Comparison of ENCODE assay signal across 9 cellular contexts in genomic region chr1:18907021-18907913, GRCh38. TPM values are rescaled to one million over a fixed set of nuclear protein-coding genes. Genes with fewer than 3 reads are reported as not detected.
DNase-seq lines count a peak whose midpoint lies in the region; ATAC-seq and TF ChIP-seq lines count a peak whose summit lies in the region.
"Had no signal": no experiment of that assay in that cellular context is flagged by ENCODE, and none has a peak within 500 bp of the region (broad histone marks: within the 10 kb centered on the region; RNA-seq: fewer than 3 reads in every experiment).

No MANE protein-coding gene starts in this region.

- H3K9me3 Mint-ChIP-seq in activated naive CD8-positive, alpha-beta T cell treated with anti-CD3 and anti-CD28 coated beads for 36 hours: peaks cover 2% of the 10 kb centered on the region
- H3K9me3 Mint-ChIP-seq in progenitor cell of endocrine pancreas (ENCODE audit: low read depth): no peaks in the 10 kb centered on the region

- DNase-seq in Caki2 (ENCODE audit: low read depth) (peak; percentile 56), KBM-7 (peak; percentile 80), SK-N-SH (peak; percentile 72), Right ventricle myocardium inferior (ENCODE audit: missing footprints) (peak; percentile 71), progenitor cell of endocrine pancreas (ENCODE audit: low spot score, unreplicated experiment) (peak; percentile 34), posterior vena cava (ENCODE audit: low spot score) (no peak)
- peak; percentile 33 for DNase-seq in activated naive CD8-positive, alpha-beta T cell treated with anti-CD3 and anti-CD28 coated beads for 36 hours

- intact Hi-C loops in Right ventricle myocardium inferior (cut with DNase I): loop anchor here (5.0 kb wide), 3 partner anchors 50 to 190 kb away; partner anchors contain the start of gene IFFO2
- intact Hi-C loops in posterior vena cava (cut with DNase I): loop anchor here (5.0 to 10.0 kb wide), 2 partner anchors 168 to 185 kb away; no protein-coding TSS in a partner anchor

- no peak overlapping the region for H3K27ac ChIP-seq in SK-N-SH (ENCODE audit: low read depth in 2 of 2, low read length in 1 of 2)

- no peaks in the 10 kb centered on the region for H4K20me1 ChIP-seq in SK-N-SH (ENCODE audit: insufficient read depth)

- POLR2A ChIA-PET in SK-N-SH (lab: Yijun Ruan, JAX): no interaction called here

- H3F3A ChIP-seq in SK-N-SH (replicated peaks; ENCODE audit: insufficient read depth): peaks cover 6% of the 10 kb centered on the region

- H3K4me3 ChIP-seq in SK-N-SH (ENCODE audit: low read depth in 2 of 2, low read length in 1 of 2): peak overlapping the region in 1 of 2 experiments; percentile 57; a peak in 1 of 4 replicates

- in situ Hi-C loops in Caki2 (cut with HindIII; ENCODE audit: low pct_unique_long_range_greater_than_20kb, low sequenced_read_pairs) (no loop called here), KBM-7 (cut with MboI; ENCODE audit: low pct_unique_long_range_greater_than_20kb, low sequenced_read_pairs) (loop anchor here (25.0 kb wide), 1 partner anchor 180 kb away; no protein-coding TSS in a partner anchor)

- no peak overlapping the region for H3K4me3 Mint-ChIP-seq in activated naive CD8-positive, alpha-beta T cell treated with anti-CD3 and anti-CD28 coated beads for 36 hours
- H3K4me3 Mint-ChIP-seq in progenitor cell of endocrine pancreas (ENCODE audit: low read depth): no peak overlapping the region

- H3K4me2 ChIP-seq in SK-N-SH: no peak overlapping the region

- H3K27me3 Mint-ChIP-seq in activated naive CD8-positive, alpha-beta T cell treated with anti-CD3 and anti-CD28 coated beads for 36 hours: no peaks in the 10 kb centered on the region
- no peaks in the 10 kb centered on the region for H3K27me3 Mint-ChIP-seq in progenitor cell of endocrine pancreas

- ATAC-seq in Right ventricle myocardium inferior (peak; percentile 17), GM21423 (IDR thresholded peaks at IDR 0.05; ENCODE audit: unreplicated experiment) (no peak)

- H3K79me2 ChIP-seq in SK-N-SH (ENCODE audit: insufficient read depth): no peaks in the 10 kb centered on the region

- TF ChIP-seq CTCF in SK-N-SH (IDR thresholded peaks at IDR 0.05) (peak; percentile 97), progenitor cell of endocrine pancreas (IDR thresholded peaks at IDR 0.05; ENCODE audit: unreplicated experiment) (peak; percentile 95)

- H3K36me3 ChIP-seq in SK-N-SH (replicated peaks in 1 of 2; ENCODE audit: control insufficient read depth in 1 of 2, insufficient read depth in 2 of 2, low read length in 1 of 2): peaks cover 0 to 2% of the 10 kb centered on the region in 2 experiments

- peaks cover 18% of the 10 kb centered on the region for H3K4me1 Mint-ChIP-seq in activated naive CD8-positive, alpha-beta T cell treated with anti-CD3 and anti-CD28 coated beads for 36 hours
- H3K4me1 Mint-ChIP-seq in progenitor cell of endocrine pancreas (ENCODE audit: low read depth): peaks cover 5% of the 10 kb centered on the region

- no peak overlapping the region for H3K9ac ChIP-seq in SK-N-SH

- H3K36me3 Mint-ChIP-seq in activated naive CD8-positive, alpha-beta T cell treated with anti-CD3 and anti-CD28 coated beads for 36 hours: peaks cover 27% of the 10 kb centered on the region
- H3K36me3 Mint-ChIP-seq in progenitor cell of endocrine pancreas (ENCODE audit: insufficient read depth): peaks cover 6% of the 10 kb centered on the region

- CTCF ChIA-PET in SK-N-SH (lab: Yijun Ruan, JAX): interaction anchor here (0.5 to 11.2 kb wide), 68 partner anchors 8 to 866 kb away, joined by 3 to 149 read pairs (median 4); partner anchors contain the start of gene IFFO2

- peaks cover 3 to 8% of the 10 kb centered on the region in 2 experiments; a peak in 2 of 4 replicates for H3K4me1 ChIP-seq in SK-N-SH (ENCODE audit: control insufficient read depth in 1 of 2, insufficient read depth in 2 of 2, low read depth in 1 of 2, low read length in 1 of 2)

- no peaks in the 10 kb centered on the region for H3K27me3 ChIP-seq in SK-N-SH (ENCODE audit: insufficient read depth)

- no peak for TF ChIP-seq EP300 in SK-N-SH (IDR thresholded peaks at IDR 0.05; ENCODE audit: borderline replicate concordance in 1 of 2, low read depth in 1 of 2, low read length in 1 of 2)

- H2AFZ ChIP-seq in SK-N-SH (ENCODE audit: low read depth): no peak overlapping the region

- H3K9me2 ChIP-seq in SK-N-SH: no peaks in the 10 kb centered on the region

- peak; percentile 68 for TF ChIP-seq RAD21 in SK-N-SH (IDR thresholded peaks at IDR 0.05; ENCODE audit: low read length)

- 75% methylated on average over 16 of the region's 16 CpGs for WGBS in SK-N-SH (ENCODE audit: low lambda C conversion rate)

- H3K27ac Mint-ChIP-seq in activated naive CD8-positive, alpha-beta T cell treated with anti-CD3 and anti-CD28 coated beads for 36 hours: peak overlapping the region; percentile 62
- peak overlapping the region; percentile 69 for H3K27ac Mint-ChIP-seq in progenitor cell of endocrine pancreas

- no peaks in the 10 kb centered on the region for H3K9me3 ChIP-seq in SK-N-SH

TF ChIP-seq in SK-N-SH, 30 proteins besides CTCF, POLR2A, EP300 and RAD21:
- TF ChIP-seq, protein P1, sequence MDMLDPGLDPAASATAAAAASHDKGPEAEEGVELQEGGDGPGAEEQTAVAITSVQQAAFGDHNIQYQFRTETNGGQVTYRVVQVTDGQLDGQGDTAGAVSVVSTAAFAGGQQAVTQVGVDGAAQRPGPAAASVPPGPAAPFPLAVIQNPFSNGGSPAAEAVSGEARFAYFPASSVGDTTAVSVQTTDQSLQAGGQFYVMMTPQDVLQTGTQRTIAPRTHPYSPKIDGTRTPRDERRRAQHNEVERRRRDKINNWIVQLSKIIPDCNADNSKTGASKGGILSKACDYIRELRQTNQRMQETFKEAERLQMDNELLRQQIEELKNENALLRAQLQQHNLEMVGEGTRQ (IDR thresholded peaks at IDR 0.05; ENCODE audit: borderline replicate concordance, low read depth, low read length): no peak
- TF ChIP-seq SMC3 (IDR thresholded peaks at IDR 0.05; ENCODE audit: low read depth, low read length): peak; percentile 44
- peak; percentile 53; the same call in 1 of the 2 replicates for TF ChIP-seq NFIC (IDR thresholded peaks at IDR 0.05; ENCODE audit: borderline replicate concordance)
- TF ChIP-seq MAX (IDR thresholded peaks at IDR 0.05; ENCODE audit: low read depth): no peak
- TF ChIP-seq JUND (IDR thresholded peaks at IDR 0.05): no peak

RNA-seq across cellular contexts. Expression of gene ALDH4A1, which starts 4.9 kb away (rescaled TPM):
- 22.8 and 34.8 TPM in 2 replicates for total RNA-seq in Caki2 (2014; rRNA removed; shearing (Covaris generic); ENCODE audit: low replicate concordance)
- 18.5 and 26.2 TPM in 2 replicates for polyA plus RNA-seq in SK-N-SH (2012; rRNA removed)
- 11.9 and 17.9 TPM in 2 replicates for polyA plus RNA-seq in SK-N-SH (2012; cell fraction: cytosol; rRNA removed)
- 38.5 and 69.7 TPM in 2 replicates for polyA plus RNA-seq in SK-N-SH (2012; cell fraction: nucleus; rRNA removed)
- 1 to 10 TPM; 3.9 to 4.7 TPM for total RNA-seq in activated naive CD8-positive, alpha-beta T cell treated with anti-CD3 and anti-CD28 coated beads for 36 hours
- total RNA-seq in Right ventricle myocardium inferior (31.2 TPM), progenitor cell of endocrine pancreas (29.3 and 30.0 TPM in 2 replicates), posterior vena cava (10 to 100 TPM in 1 of 2 donors, 1 to 10 TPM in 1; 8.5 to 17.0 TPM)

RNA-seq across cellular contexts. Expression of gene TAS1R2, which starts 47.8 kb away (rescaled TPM):
- total RNA-seq in Caki2 (2014; rRNA removed; shearing (Covaris generic); ENCODE audit: low replicate concordance): not detected in 2 replicates
- not detected in 2 replicates for polyA plus RNA-seq in SK-N-SH (2012; rRNA removed)
- polyA plus RNA-seq in SK-N-SH (2012; cell fraction: cytosol; rRNA removed): not detected in 2 replicates
- polyA plus RNA-seq in SK-N-SH (2012; cell fraction: nucleus; rRNA removed): not detected in 2 replicates
- total RNA-seq in activated naive CD8-positive, alpha-beta T cell treated with anti-CD3 and anti-CD28 coated beads for 36 hours: not detected
- total RNA-seq in Right ventricle myocardium inferior (not detected), progenitor cell of endocrine pancreas (not detected in 2 replicates), posterior vena cava (not detected)
- total RNA-seq: T-helper 1 cell treated with Interleukin-12 subunit alpha and Interleukin-12 subunit beta and Interleukin-4 antibody, amounts not matched to agents 30 ng/mL and 1 ng/mL, for 36 hours had no signal

RNA-seq across cellular contexts. Expression of gene IFFO2, which starts 49.2 kb away (rescaled TPM):
- 28.7 and 34.5 TPM in 2 replicates for total RNA-seq in Caki2 (2014; rRNA removed; shearing (Covaris generic); ENCODE audit: low replicate concordance)
- polyA plus RNA-seq in SK-N-SH (2012; rRNA removed): 10.5 TPM in 2 replicates
- 8.2 and 9.1 TPM in 2 replicates for polyA plus RNA-seq in SK-N-SH (2012; cell fraction: cytosol; rRNA removed)
- 18.5 and 29.7 TPM in 2 replicates for polyA plus RNA-seq in SK-N-SH (2012; cell fraction: nucleus; rRNA removed)
- 10 to 100 TPM; 21.4 to 21.7 TPM for total RNA-seq in activated naive CD8-positive, alpha-beta T cell treated with anti-CD3 and anti-CD28 coated beads for 36 hours
- 5.2 TPM for total RNA-seq in Right ventricle myocardium inferior
- total RNA-seq in progenitor cell of endocrine pancreas: 21.0 and 24.4 TPM in 2 replicates
- 10 to 100 TPM; 12.1 to 12.2 TPM for total RNA-seq in posterior vena cava
